In genomic region chr17:3818786-3819185, GRCh38 we compare ENCODE assay signal across 18 cellular contexts. TPM values are rescaled to one million over a fixed set of nuclear protein-coding genes. Genes with fewer than 3 reads are reported as not detected.
DNase-seq lines count a peak whose midpoint lies in the region; ATAC-seq, FAIRE-seq and TF ChIP-seq lines count a peak whose summit lies in the region.
"Had no signal": no experiment of that assay in that cellular context is flagged by ENCODE, and none has a peak within 500 bp of the region (broad histone marks: within the 10 kb centered on the region; RNA-seq: fewer than 3 reads in every experiment).

No MANE protein-coding gene starts in this region.

- H3K4me1 ChIP-seq in GM23338 (ENCODE audit: insufficient read depth): no peaks in the 10 kb centered on the region

- peaks cover 81% of the 10 kb centered on the region for H3K36me3 ChIP-seq in GM23338 (ENCODE audit: insufficient read depth)

- TF ChIP-seq CTCF in osteocyte (IDR thresholded peaks at IDR 0.05): no peak
- TF ChIP-seq CTCF in GM23338 (conservative IDR thresholded peaks at IDR 0.05; ENCODE audit: low read depth in 2 of 2): no peak

- peak; percentile 11 for DNase-seq in EH (ENCODE audit: low read depth)
- DNase-seq in RCC 7860 (ENCODE audit: low spot score): peak; percentile 58
- DNase-seq in germinal center (ENCODE audit: low spot score): peak; percentile 49
- DNase-seq in osteocyte (ENCODE audit: extremely low spot score, unreplicated experiment): peak; percentile 15
- no peak for DNase-seq in activated CD4-positive, alpha-beta T cell treated with anti-CD3 and anti-CD28 coated beads for 36 hours
- no peak for DNase-seq in activated effector memory CD4-positive, alpha-beta T cell treated with anti-CD3 and anti-CD28 coated beads, Interleukin-2, amount 50 U/mL, for 16 hours
- DNase-seq in GM23338 (ENCODE audit: low spot score): no peak
- DNase-seq: activated CD8-positive, alpha-beta T cell treated with anti-CD3 and anti-CD28 coated beads, Interleukin-2, amount 10 ng/mL, durations not matched to agents 7 days and 5 days; activated effector memory CD4-positive, alpha-beta T cell treated with Interleukin-2 at 50 U/mL for 16 hours; effector CD4-positive, alpha-beta T cell; NCI-H1436; NCI-H226 had no signal

- CTCF ChIA-PET in activated CD4-positive, alpha-beta T cell treated with anti-CD3 and anti-CD28 coated beads for 36 hours (lab: Charles Lee): interaction anchor here (0.5 to 3.5 kb wide), 2 partner anchors 81 to 227 kb away, joined by 3 to 25 read pairs; no protein-coding TSS in a partner anchor

- H3K9me2 ChIP-seq in GM23338 (ENCODE audit: insufficient read depth): no peaks in the 10 kb centered on the region

- no peak overlapping the region for H3K4me2 ChIP-seq in GM23338

- H3K36me3 Mint-ChIP-seq in osteocyte (ENCODE audit: unreplicated experiment) (peaks cover 51% of the 10 kb centered on the region), GM23338 (ENCODE audit: low read depth) (peaks cover 70% of the 10 kb centered on the region)
- H3K36me3 Mint-ChIP-seq in activated CD4-positive, alpha-beta T cell treated with anti-CD3 and anti-CD28 coated beads for 36 hours (ENCODE audit: low read depth): peaks cover 52% of the 10 kb centered on the region

- H3K4me1 Mint-ChIP-seq in osteocyte (ENCODE audit: unreplicated experiment) (no peaks in the 10 kb centered on the region), GM23338 (no peaks in the 10 kb centered on the region)
- H3K4me1 Mint-ChIP-seq in activated CD4-positive, alpha-beta T cell treated with anti-CD3 and anti-CD28 coated beads for 36 hours: no peaks in the 10 kb centered on the region
- H3K4me1 Mint-ChIP-seq: CD14-positive monocyte; stimulated activated effector memory CD8-positive, alpha-beta T cell treated with anti-CD3 and anti-CD28 coated beads, Interleukin-12 subunit alpha, Interleukin-12 subunit beta, amount 100 ng/mL, for 72 hours had no signal

- ATAC-seq in activated CD4-positive, alpha-beta T cell treated with anti-CD3 and anti-CD28 coated beads for 36 hours: no peak
- ATAC-seq in GM23338: no peak
- ATAC-seq: activated CD8-positive, alpha-beta T cell treated with anti-CD3 and anti-CD28 coated beads, Interleukin-2, amount 10 ng/mL, durations not matched to agents 7 days and 5 days; K562; stimulated activated effector memory CD8-positive, alpha-beta T cell treated with anti-CD3 and anti-CD28 coated beads, Interleukin-12 subunit alpha, Interleukin-12 subunit beta, amount 100 ng/mL, for 72 hours had no signal

- H3K27ac Mint-ChIP-seq in osteocyte (ENCODE audit: unreplicated experiment) (no peak overlapping the region), GM23338 (no peak overlapping the region)
- H3K27ac Mint-ChIP-seq in activated CD4-positive, alpha-beta T cell treated with anti-CD3 and anti-CD28 coated beads for 36 hours: no peak overlapping the region
- H3K27ac Mint-ChIP-seq: activated CD8-positive, alpha-beta T cell treated with anti-CD3 and anti-CD28 coated beads, Interleukin-2, amount 10 ng/mL, durations not matched to agents 7 days and 5 days; stimulated activated effector memory CD8-positive, alpha-beta T cell treated with anti-CD3 and anti-CD28 coated beads, Interleukin-12 subunit alpha, Interleukin-12 subunit beta, amount 100 ng/mL, for 72 hours had no signal

- POLR2A ChIA-PET in activated CD4-positive, alpha-beta T cell treated with anti-CD3 and anti-CD28 coated beads for 36 hours (lab: Charles Lee): no interaction called here

- no peaks in the 10 kb centered on the region for H3K9me3 Mint-ChIP-seq in osteocyte (ENCODE audit: unreplicated experiment)
- no peaks in the 10 kb centered on the region for H3K9me3 Mint-ChIP-seq in activated CD4-positive, alpha-beta T cell treated with anti-CD3 and anti-CD28 coated beads for 36 hours (ENCODE audit: low read depth)
- H3K9me3 Mint-ChIP-seq in GM23338: no peaks in the 10 kb centered on the region
- H3K9me3 Mint-ChIP-seq: CD14-positive monocyte; stimulated activated effector memory CD8-positive, alpha-beta T cell treated with anti-CD3 and anti-CD28 coated beads, Interleukin-12 subunit alpha, Interleukin-12 subunit beta, amount 100 ng/mL, for 72 hours had no signal

- no peak overlapping the region for H2AFZ ChIP-seq in GM23338

- no peak overlapping the region for H3K27ac ChIP-seq in GM23338 (ENCODE audit: low read depth)

- no peak overlapping the region for H3K4me3 ChIP-seq in GM23338
- H3K4me3 ChIP-seq: K562, skin epidermis had no signal

- intact Hi-C loops in activated CD4-positive, alpha-beta T cell treated with anti-CD3 and anti-CD28 coated beads for 36 hours (cut with DNase I, micrococcal nuclease): no loop called here

- H3K4me3 Mint-ChIP-seq in osteocyte (ENCODE audit: unreplicated experiment): no peak overlapping the region
- H3K4me3 Mint-ChIP-seq in activated CD4-positive, alpha-beta T cell treated with anti-CD3 and anti-CD28 coated beads for 36 hours: no peak overlapping the region
- H3K4me3 Mint-ChIP-seq in GM23338: no peak overlapping the region
- H3K4me3 Mint-ChIP-seq: activated CD8-positive, alpha-beta T cell treated with anti-CD3 and anti-CD28 coated beads, Interleukin-2, amount 10 ng/mL, durations not matched to agents 7 days and 5 days; CD14-positive monocyte; stimulated activated effector memory CD8-positive, alpha-beta T cell treated with anti-CD3 and anti-CD28 coated beads, Interleukin-12 subunit alpha, Interleukin-12 subunit beta, amount 100 ng/mL, for 72 hours had no signal

- no peaks in the 10 kb centered on the region for H3K27me3 Mint-ChIP-seq in osteocyte (ENCODE audit: unreplicated experiment)
- H3K27me3 Mint-ChIP-seq in activated CD4-positive, alpha-beta T cell treated with anti-CD3 and anti-CD28 coated beads for 36 hours: no peaks in the 10 kb centered on the region
- peaks cover 2% of the 10 kb centered on the region for H3K27me3 Mint-ChIP-seq in GM23338 (ENCODE audit: insufficient read depth, low read depth, poor library complexity)

- H4K20me1 ChIP-seq in GM23338 (replicated peaks; ENCODE audit: insufficient read depth): peaks cover 11% of the 10 kb centered on the region

- peak; percentile 87 for FAIRE-seq in RCC 7860 (lab: Jason Lieb, UNC)
- FAIRE-seq: GM12892, K562, TTC549 had no signal

- no peaks in the 10 kb centered on the region; the same call in 1 of the 2 replicates for H3K79me2 ChIP-seq in GM23338 (replicated peaks; ENCODE audit: insufficient read depth)

- no peaks in the 10 kb centered on the region for H3K27me3 ChIP-seq in GM23338 (ENCODE audit: insufficient read depth)

- H3F3A ChIP-seq in GM23338 (replicated peaks; ENCODE audit: low read depth): no peaks in the 10 kb centered on the region

TF ChIP-seq in GM23338, 12 proteins besides CTCF, POLR2A, EP300 and RAD21:
- TF ChIP-seq EZH2 (IDR thresholded peaks at IDR 0.05; ENCODE audit: low read depth, unreplicated experiment): no peak
- TF ChIP-seq CREB1 (CRISPR knock-in tag; IDR thresholded peaks at IDR 0.05; ENCODE audit: low read depth): no peak
- no peak for TF ChIP-seq ZNF114 (CRISPR knock-in tag; IDR thresholded peaks at IDR 0.05)
- no peak for TF ChIP-seq POLR2AphosphoS5 (IDR thresholded peaks at IDR 0.05; ENCODE audit: low read depth)
- TF ChIP-seq ETS1 (IDR thresholded peaks at IDR 0.05): no peak

RNA-seq across cellular contexts. Expression of gene ITGAE, which starts 17.8 kb away (rescaled TPM):
- total RNA-seq in osteocyte: 24.5 and 25.3 TPM in 2 replicates
- total RNA-seq in activated CD4-positive, alpha-beta T cell treated with anti-CD3 and anti-CD28 coated beads for 36 hours: 10 to 100 TPM; 20.9 to 41.1 TPM
- total RNA-seq in GM23338 (2014; rRNA removed; shearing (Covaris generic)): 7.9 and 11.7 TPM in 2 replicates
- polyA plus RNA-seq in GM23338 (2016; fragmentation: Nextera tagmentation; extraction: Ambion mirVana): 40.3 and 44.9 TPM in 2 replicates

RNA-seq across cellular contexts. Expression of gene NCBP3, which starts 27.3 kb away (rescaled TPM):
- total RNA-seq in osteocyte: 44.4 and 45.8 TPM in 2 replicates
- total RNA-seq in activated CD4-positive, alpha-beta T cell treated with anti-CD3 and anti-CD28 coated beads for 36 hours: 10 to 100 TPM; 35.9 to 44.6 TPM
- total RNA-seq in GM23338 (2014; rRNA removed; shearing (Covaris generic)): 34.6 and 42.8 TPM in 2 replicates
- polyA plus RNA-seq in GM23338 (2016; fragmentation: Nextera tagmentation; extraction: Ambion mirVana): 28.1 and 35.5 TPM in 2 replicates

Comparison
In these comparisons a context has a peak if more than half of its experiments do, and no peak if none do; other contexts are left out.
1. DNase-seq: peak in EH (single experiment), RCC 7860 (single experiment), germinal center (single experiment) and osteocyte (single experiment); none in activated CD4-positive, alpha-beta T cell treated with anti-CD3 and anti-CD28 coated beads for 36 hours (single experiment), activated effector memory CD4-positive, alpha-beta T cell treated with anti-CD3 and anti-CD28 coated beads, Interleukin-2, amount 50 U/mL, for 16 hours (single experiment) and GM23338 (single experiment).